8 cellular contexts compared by ENCODE assay signal in genomic region chr6:166956444-166957086, GRCh38. TPM values are rescaled to one million over a fixed set of nuclear protein-coding genes. Genes with fewer than 3 reads are reported as not detected.
A peak's percentile ranks its signal among the peaks of the same experiment; 100 is the strongest.
DNase-seq lines count a peak whose midpoint lies in the region; ATAC-seq and TF ChIP-seq lines count a peak whose summit lies in the region.

Gene RNASET2 (minus strand): TSS chr6:166956550. CDS start chr6:166956182, 368 bp downstream.

- ATAC-seq in GM19023 (IDR thresholded peaks at IDR 0.05; ENCODE audit: unreplicated experiment): peak; percentile 81
- peak; percentile 79 for ATAC-seq in HG03280 (IDR thresholded peaks at IDR 0.05; ENCODE audit: unreplicated experiment)

- DNase-seq in AG09319 (ENCODE audit: extremely low read depth, low read depth) (peak; percentile 75), NCI-H510A (lab: John Stamatoyannopoulos, UW) (peak; percentile 73), cerebellum (ENCODE audit: low spot score) (peak; percentile 88), kidney glomerular epithelial cell (lab: John Stamatoyannopoulos, UW) (peak; percentile 75)
- DNase-seq in activated CD4-positive, alpha-beta T cell treated with anti-CD3 and anti-CD28 coated beads for 24 hours (ENCODE audit: low read depth in 2 of 2): peak; percentile 99
- peak; percentile 96 to 99 for DNase-seq in stimulated activated CD4-positive, alpha-beta T cell treated with anti-CD3 and anti-CD28 coated beads, Interleukin-15, amount 100 ng/mL, for 48 hours (ENCODE audit: low read depth in 2 of 2)

- TF ChIP-seq CTCF in AG09319 (IDR thresholded peaks at IDR 0.05; ENCODE audit: low read depth, low read length): no peak

RNA-seq across cellular contexts. Expression of gene RNASET2, which starts in this region (rescaled TPM):
- total RNA-seq in cerebellum: 15.4 TPM

Comparison
In these comparisons a context has a peak if more than half of its experiments do, and no peak if none do; other contexts are left out.
1. Peak in every context shown above with its lines: DNase-seq and ATAC-seq.